In genomic region chr19:42767319-42767718, GRCh38 we compare ENCODE assay signal across 14 cellular contexts. TPM values are rescaled to one million over a fixed set of nuclear protein-coding genes. Genes with fewer than 3 reads are reported as not detected.
"Had no signal": no experiment of that assay in that cellular context is flagged by ENCODE, and none has a peak within 500 bp of the region (broad histone marks: within the 10 kb centered on the region; RNA-seq: fewer than 3 reads in every experiment).

No MANE protein-coding gene starts in this region.

RNA-seq across cellular contexts. Expression of gene PSG8, which starts 1.8 kb away (rescaled TPM):
- total RNA-seq: activated CD4-positive, alpha-beta T cell treated with anti-CD3 and anti-CD28 coated beads, Interleukin-2, amount 10 ng/mL, durations not matched to agents 7 days and 5 days; activated CD8-positive, alpha-beta memory T cell treated with anti-CD3 and anti-CD28 coated beads for 36 hours; activated naive CD4-positive, alpha-beta T cell treated with anti-CD3 and anti-CD28 coated beads for 36 hours; activated T-helper 17 cell treated with anti-CD3 and anti-CD28 coated beads, Interleukin-2, amount 50 U/mL, for 72 hours; dermis blood vessel endothelial cell; esophagus muscularis mucosa; heart left ventricle; left colon; mucosa of descending colon; naive thymus-derived CD8-positive, alpha-beta T cell; prostate gland; spleen; subcutaneous adipose tissue; tibial nerve had no signal
- polyA plus RNA-seq: heart left ventricle; naive thymus-derived CD8-positive, alpha-beta T cell; spleen had no signal

RNA-seq across cellular contexts. Expression of gene PSG3, which starts 27.0 kb away (rescaled TPM):
- total RNA-seq: activated CD4-positive, alpha-beta T cell treated with anti-CD3 and anti-CD28 coated beads, Interleukin-2, amount 10 ng/mL, durations not matched to agents 7 days and 5 days; activated CD8-positive, alpha-beta memory T cell treated with anti-CD3 and anti-CD28 coated beads for 36 hours; activated naive CD4-positive, alpha-beta T cell treated with anti-CD3 and anti-CD28 coated beads for 36 hours; dermis blood vessel endothelial cell; esophagus muscularis mucosa; heart left ventricle; left colon; mucosa of descending colon; naive thymus-derived CD8-positive, alpha-beta T cell; prostate gland; spleen; subcutaneous adipose tissue; tibial nerve had no signal
- polyA plus RNA-seq: heart left ventricle; naive thymus-derived CD8-positive, alpha-beta T cell; spleen had no signal
